12 cellular contexts compared by ENCODE assay signal in the genomic region with DNA sequence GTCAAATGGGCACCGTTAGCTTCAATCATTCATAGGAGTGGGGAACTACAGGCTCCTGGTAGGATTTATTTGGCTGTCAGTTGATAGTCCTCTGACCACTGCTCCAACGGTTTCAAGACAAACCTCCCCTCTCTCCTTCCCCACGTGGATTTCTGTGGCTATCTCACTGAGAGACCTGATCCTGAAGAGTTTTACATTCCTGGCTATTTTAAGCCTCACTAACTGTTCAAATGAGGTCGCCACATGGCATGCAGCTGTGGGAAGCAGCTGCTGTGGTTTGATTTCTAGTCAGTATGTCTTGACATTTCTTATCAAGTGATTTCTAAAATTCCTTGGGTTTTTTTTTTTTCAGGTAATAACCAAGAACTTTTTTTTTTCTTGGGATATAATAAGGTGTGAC. TPM values are rescaled to one million over a fixed set of nuclear protein-coding genes. Genes with fewer than 3 reads are reported as not detected.
DNase-seq lines count a peak whose midpoint lies in the region; ATAC-seq and TF ChIP-seq lines count a peak whose summit lies in the region.
"Had no signal": no experiment of that assay in that cellular context is flagged by ENCODE, and none has a peak within 500 bp of the region (broad histone marks: within the 10 kb centered on the region; RNA-seq: fewer than 3 reads in every experiment).

No MANE protein-coding gene starts in this region.

- in situ Hi-C loops in GM23248 (cut with MboI) = no loop called here

- no peaks in the 10 kb centered on the region for H3K9me3 ChIP-seq in GM23248 (ENCODE audit: low read depth)
- no peaks in the 10 kb centered on the region for H3K9me3 ChIP-seq in tibial nerve
- H3K9me3 ChIP-seq in heart right ventricle = no peaks in the 10 kb centered on the region

- no peaks in the 10 kb centered on the region for H4K20me1 ChIP-seq in GM23248 (ENCODE audit: insufficient read depth)

- H3K36me3 ChIP-seq in GM23248 (ENCODE audit: low read depth) (no peaks in the 10 kb centered on the region; the same call in 1 of the 2 replicates), tibial nerve (peaks cover 0 to 5% (median 0%) of the 10 kb centered on the region in 3 donors), heart right ventricle (no peaks in the 10 kb centered on the region)

- CTCF ChIA-PET in activated B cell treated with CpG ODN at 0.5 μM for 24 hours (lab: Charles Lee) = interaction anchor here (2.3 to 2.7 kb wide), 3 partner anchors 14 to 63 kb away, joined by 8 to 20 read pairs (median 11); no protein-coding TSS in a partner anchor
- CTCF ChIA-PET in T-cell (lab: Charles Lee) = interaction anchor here in 1 of 2 donors (0.7 to 1.6 kb wide), 2 partner anchors 42 to 210 kb away, joined by 3 read pairs; no protein-coding TSS in a partner anchor

- H3K9me3 Mint-ChIP-seq in activated B cell treated with CpG ODN at 0.5 μM for 24 hours (no peaks in the 10 kb centered on the region), immature natural killer cell (peaks cover 0 to 3% (median 0%) of the 10 kb centered on the region in 6 donors), T-cell (no peaks in the 10 kb centered on the region)

- no peaks in the 10 kb centered on the region for H3K9me2 ChIP-seq in GM23248 (ENCODE audit: insufficient read depth)

- TF ChIP-seq EP300 in tibial nerve (IDR thresholded peaks at IDR 0.05) = no peak

- H3K27ac ChIP-seq in GM23248 = no peak overlapping the region
- H3K27ac ChIP-seq in tibial nerve = no peak overlapping the region
- H3K27ac ChIP-seq in heart right ventricle = no peak overlapping the region

- peak overlapping the region; percentile 93 for H3K27ac Mint-ChIP-seq in activated B cell treated with CpG ODN at 0.5 μM for 24 hours
- H3K27ac Mint-ChIP-seq in immature natural killer cell = peak overlapping the region; percentile 34 to 95 (median 68)
- H3K27ac Mint-ChIP-seq in T-cell = no peak overlapping the region

- H3K9ac ChIP-seq in GM23248 = no peak overlapping the region

- peaks cover 8% of the 10 kb centered on the region; the same call in 1 of the 2 replicates for H3F3A ChIP-seq in GM23248 (ENCODE audit: insufficient read depth)

- H3K4me1 Mint-ChIP-seq in activated B cell treated with CpG ODN at 0.5 μM for 24 hours (peaks cover 74% of the 10 kb centered on the region), immature natural killer cell (peaks cover 90 to 91% of the 10 kb centered on the region in 2 donors), T-cell (peaks cover 46 to 70% (median 46%) of the 10 kb centered on the region in 3 donors)

- H3K27me3 Mint-ChIP-seq in activated B cell treated with CpG ODN at 0.5 μM for 24 hours (no peaks in the 10 kb centered on the region), immature natural killer cell (ENCODE audit: low read depth in 3 of 3) (peaks cover 0 to 20% (median 8%) of the 10 kb centered on the region in 3 donors), T-cell (no peaks in the 10 kb centered on the region)

- H3K4me1 ChIP-seq in GM23248 (ENCODE audit: insufficient read depth) (peaks cover 3% of the 10 kb centered on the region), tibial nerve (peaks cover 0 to 6% (median 3%) of the 10 kb centered on the region in 4 donors), heart right ventricle (peaks cover 0 to 23% (median 11%) of the 10 kb centered on the region in 9 donors)

- whole genome bisulfite sequencing in GM23248 (ENCODE audit: low coverage in 1 of 2, low lambda C conversion rate in 2 of 2, missing lambda C conversion rate in 2 of 2), 2 experiments = 35 to 38% methylated on average over 4 of the region's 4 CpGs
- 34 to 45% methylated on average over 4 of the region's 4 CpGs for WGBS in tibial nerve, 2 donors
- WGBS in heart right ventricle, 2 donors = 14 to 27% methylated on average over 4 of the region's 4 CpGs

- no peak for TF ChIP-seq POLR2A in tibial nerve (IDR thresholded peaks at IDR 0.05)

- DNase-seq in AG09309 (ENCODE audit: low read depth) (peak; percentile 24), GM23248 (peak; percentile 47), activated B cell treated with CpG ODN at 0.5 μM for 24 hours (no peak), immature natural killer cell (no peak), NCI-H2107 (lab: John Stamatoyannopoulos, UW) (no peak), T-cell (no peak), tibial nerve (ENCODE audit: low spot score in 2 of 2) (no peak), heart right ventricle (no peak)
- DNase-seq: dorsolateral prefrontal cortex, NCI-H1436 treated with DMSO at 0.1 percent for 48 hours, occipital lobe, T1000 had no signal

- ATAC-seq in activated B cell treated with CpG ODN at 0.5 μM for 24 hours (ENCODE audit: low read depth) = no peak
- ATAC-seq in T-cell (replicated peaks in 1 of 4) = no peak
- ATAC-seq in heart right ventricle = no peak

- H3K4me3 ChIP-seq in AG09309 (ENCODE audit: control insufficient read depth, low read depth, low read length) = no peak overlapping the region
- no peak overlapping the region for H3K4me3 ChIP-seq in GM23248
- no peak overlapping the region for H3K4me3 ChIP-seq in tibial nerve
- H3K4me3 ChIP-seq in heart right ventricle = no peak overlapping the region
- H3K4me3 ChIP-seq: dorsolateral prefrontal cortex had no signal

- no peak overlapping the region for H3K4me3 Mint-ChIP-seq in activated B cell treated with CpG ODN at 0.5 μM for 24 hours
- peak overlapping the region in 3 of 5 donors; percentile 18 to 66 (median 63) for H3K4me3 Mint-ChIP-seq in immature natural killer cell
- H3K4me3 Mint-ChIP-seq in T-cell = no peak overlapping the region

- intact Hi-C loops in activated B cell treated with CpG ODN at 0.5 μM for 24 hours (cut with micrococcal nuclease) (no loop called here), heart right ventricle (cut with DNase I) (no loop called here)

- H2AFZ ChIP-seq in GM23248 = no peak overlapping the region

- POLR2A ChIA-PET in activated B cell treated with CpG ODN at 0.5 μM for 24 hours (lab: Charles Lee) (interaction anchor here (0.9 to 4.3 kb wide), 6 partner anchors 10 to 65 kb away, joined by 4 to 90 read pairs (median 10); a partner anchor contains a TSS), T-cell (lab: Charles Lee) (interaction anchor here in 1 of 2 donors (0.5 kb wide), 1 partner anchor 45 kb away, joined by 4 read pairs; no protein-coding TSS in a partner anchor)

- H3K27me3 ChIP-seq in GM23248 (replicated peaks; ENCODE audit: insufficient read depth) (no peaks in the 10 kb centered on the region), tibial nerve (no peaks in the 10 kb centered on the region), heart right ventricle (peaks cover 0 to 10% (median 0%) of the 10 kb centered on the region in 7 donors)
- H3K27me3 ChIP-seq: dorsolateral prefrontal cortex had no signal

- no peak for TF ChIP-seq CTCF in AG09309 (IDR thresholded peaks at IDR 0.05; ENCODE audit: control insufficient read depth, insufficient read depth, low read depth, low read length, missing control alignments)
- no peak for TF ChIP-seq CTCF in activated B cell treated with CpG ODN at 0.5 μM for 24 hours (IDR thresholded peaks at IDR 0.05)
- no peak for TF ChIP-seq CTCF in tibial nerve (IDR thresholded peaks at IDR 0.05)
- TF ChIP-seq CTCF in heart right ventricle (IDR thresholded peaks at IDR 0.05) = no peak

- H3K36me3 Mint-ChIP-seq in activated B cell treated with CpG ODN at 0.5 μM for 24 hours (ENCODE audit: low read depth) (no peaks in the 10 kb centered on the region), immature natural killer cell (peaks cover 0 to 3% (median 0%) of the 10 kb centered on the region in 3 donors), T-cell (no peaks in the 10 kb centered on the region)

- no peak overlapping the region for H3K4me2 ChIP-seq in GM23248 (ENCODE audit: unreplicated experiment)

- H3K79me2 ChIP-seq in GM23248 (ENCODE audit: insufficient read depth) = no peaks in the 10 kb centered on the region

RNA-seq across cellular contexts. Expression of a gene that starts 38.3 kb away (rescaled TPM):
- total RNA-seq in GM23248 (2014; rRNA removed; shearing (Covaris generic)) = 1.2 and 1.5 TPM in 2 replicates
- polyA plus RNA-seq in GM23248 (2016; fragmentation: Nextera tagmentation; extraction: Ambion mirVana) (0.39 and 0.63 TPM in 2 replicates), immature natural killer cell (1 to 10 TPM in 2 of 3 donors, under 1 TPM in 1; 0.37 to 5.8 (median 2.3) TPM), heart right ventricle (under 1 TPM; 0.66 to 0.83 TPM)
- total RNA-seq in activated B cell treated with CpG ODN at 0.5 μM for 24 hours (9.3 and 9.6 TPM in 2 replicates), T-cell (10 to 100 TPM in 3 of 5 donors, 1 to 10 TPM in 2; 8.1 to 23.8 (median 14.7) TPM), tibial nerve (1 to 10 TPM in 2 of 4 donors, under 1 TPM in 2; 0.78 to 1.5 (median 1.0) TPM), heart right ventricle (1 to 10 TPM in 9 of 10 donors, under 1 TPM in 1; 0.90 to 2.1 (median 1.3) TPM)

Comparison
In these comparisons a context has a peak if more than half of its experiments do, and no peak if none do; other contexts are left out.
1. DNase-seq: peak in AG09309 (single experiment) and GM23248 (single experiment); none in activated B cell treated with CpG ODN at 0.5 μM for 24 hours (single experiment), immature natural killer cell (0 of 3), NCI-H2107 (single experiment), T-cell (0 of 34), tibial nerve (0 of 2) and heart right ventricle (0 of 2).
2. H3K27ac Mint-ChIP-seq: peak in activated B cell treated with CpG ODN at 0.5 μM for 24 hours (single experiment) and immature natural killer cell (6 of 6); none in T-cell (0 of 2).
3. H3K4me3 Mint-ChIP-seq: peak in immature natural killer cell (3 of 5); none in activated B cell treated with CpG ODN at 0.5 μM for 24 hours (single experiment) and T-cell (0 of 3).